ENCODE assay signal across 10 cellular contexts in the genomic region with DNA sequence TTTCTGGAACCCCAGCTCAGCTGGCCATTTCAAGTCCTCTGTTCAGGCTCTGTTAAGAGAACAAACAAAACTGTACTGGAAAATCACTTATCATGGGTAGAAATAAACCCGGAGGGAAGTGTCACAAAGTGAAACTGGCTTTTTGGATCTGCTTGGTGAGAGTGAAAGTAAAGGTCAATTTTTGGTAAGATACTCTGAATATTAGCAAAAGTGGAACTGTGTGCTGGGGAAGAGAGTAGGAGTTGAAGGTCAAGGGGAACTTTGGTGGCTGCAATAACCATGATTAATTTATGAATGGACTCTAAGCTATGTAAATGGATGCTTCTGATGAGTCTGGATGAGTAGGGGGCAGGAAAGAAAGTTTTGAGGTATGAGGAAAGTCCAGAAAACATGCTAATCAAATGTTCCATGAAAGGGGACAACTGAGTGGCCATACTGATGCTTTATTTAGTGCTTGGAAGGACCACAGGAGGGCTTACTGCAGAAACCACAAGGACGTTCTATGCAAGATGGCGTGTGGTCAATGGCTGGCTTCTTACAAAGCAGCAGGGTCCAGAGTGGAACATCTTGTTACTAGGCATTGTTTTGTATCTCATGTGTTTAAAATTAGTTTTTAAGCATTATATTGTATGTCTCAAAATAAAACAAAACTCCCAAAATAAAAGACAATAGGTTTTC. TPM values are rescaled to one million over a fixed set of nuclear protein-coding genes. Genes with fewer than 3 reads are reported as not detected.
DNase-seq lines count a peak whose midpoint lies in the region; ATAC-seq and TF ChIP-seq lines count a peak whose summit lies in the region.
"Had no signal": no experiment of that assay in that cellular context is flagged by ENCODE, and none has a peak within 500 bp of the region (broad histone marks: within the 10 kb centered on the region; RNA-seq: fewer than 3 reads in every experiment).

No MANE protein-coding gene starts in this region.

- WGBS in lower leg skin, 2 donors, result 75 to 76% methylated on average over 3 of the region's 3 CpGs

- no peak for TF ChIP-seq POLR2A in lower leg skin (IDR thresholded peaks at IDR 0.05)

- no peak overlapping the region for H3K27ac ChIP-seq in SJCRH30

- ATAC-seq in GM21529 (IDR thresholded peaks at IDR 0.05; ENCODE audit: unreplicated experiment), result peak; percentile 79
- ATAC-seq in HG03432 (IDR thresholded peaks at IDR 0.05; ENCODE audit: unreplicated experiment), result peak; percentile 79
- ATAC-seq in naive thymus-derived CD8-positive, alpha-beta T cell, result no peak

- no peak overlapping the region for H3K4me3 Mint-ChIP-seq in activated CD4-positive, alpha-beta memory T cell treated with anti-CD3 and anti-CD28 coated beads for 36 hours
- H3K4me3 Mint-ChIP-seq in activated CD4-positive, alpha-beta memory T cell treated with anti-CD3 and anti-CD28 coated beads, Interleukin-2, amount 10 ng/mL, durations not matched to agents 7 days and 5 days, result no peak overlapping the region
- peak overlapping the region in 7 of 10 donors; percentile 1 to 78 (median 5) for H3K4me3 Mint-ChIP-seq in naive thymus-derived CD8-positive, alpha-beta T cell

- no peaks in the 10 kb centered on the region for H3K36me3 ChIP-seq in SJCRH30

- no peaks in the 10 kb centered on the region for H3K27me3 ChIP-seq in SJCRH30

- intact Hi-C loops in activated CD4-positive, alpha-beta memory T cell treated with anti-CD3 and anti-CD28 coated beads for 36 hours (cut with micrococcal nuclease), result loop anchor here (1.0 kb wide), 3 partner anchors 19 to 55 kb away; no protein-coding TSS in a partner anchor
- intact Hi-C loops in lower leg skin (cut with DNase I; ENCODE audit: low total_unique reads), result no loop called here

- DNase-seq in activated CD4-positive, alpha-beta memory T cell treated with anti-CD3 and anti-CD28 coated beads for 36 hours, result no peak
- no peak for DNase-seq in activated CD4-positive, alpha-beta memory T cell treated with anti-CD3 and anti-CD28 coated beads, Interleukin-2, amount 10 ng/mL, durations not matched to agents 7 days and 5 days
- DNase-seq in naive thymus-derived CD8-positive, alpha-beta T cell, result no peak
- no peak for DNase-seq in SJCRH30
- DNase-seq in lower leg skin (ENCODE audit: low spot score in 2 of 2), result no peak
- DNase-seq in NCI-H510A (lab: John Stamatoyannopoulos, UW), result no peak
- DNase-seq: HCEC 1CT, NCI-H2081 treated with DMSO at 0.1 percent for 48 hours had no signal

- peak overlapping the region; percentile 60 for H3K27ac Mint-ChIP-seq in activated CD4-positive, alpha-beta memory T cell treated with anti-CD3 and anti-CD28 coated beads for 36 hours
- no peak overlapping the region for H3K27ac Mint-ChIP-seq in activated CD4-positive, alpha-beta memory T cell treated with anti-CD3 and anti-CD28 coated beads, Interleukin-2, amount 10 ng/mL, durations not matched to agents 7 days and 5 days
- peak overlapping the region in 3 of 10 donors; percentile 9 to 91 (median 59) for H3K27ac Mint-ChIP-seq in naive thymus-derived CD8-positive, alpha-beta T cell

- no peaks in the 10 kb centered on the region for H3K27me3 Mint-ChIP-seq in activated CD4-positive, alpha-beta memory T cell treated with anti-CD3 and anti-CD28 coated beads for 36 hours
- peaks cover 2% of the 10 kb centered on the region for H3K27me3 Mint-ChIP-seq in activated CD4-positive, alpha-beta memory T cell treated with anti-CD3 and anti-CD28 coated beads, Interleukin-2, amount 10 ng/mL, durations not matched to agents 7 days and 5 days
- peaks cover 0 to 2% (median 0%) of the 10 kb centered on the region in 5 donors for H3K27me3 Mint-ChIP-seq in naive thymus-derived CD8-positive, alpha-beta T cell

- peaks cover 4% of the 10 kb centered on the region for H3K36me3 Mint-ChIP-seq in activated CD4-positive, alpha-beta memory T cell treated with anti-CD3 and anti-CD28 coated beads for 36 hours
- no peaks in the 10 kb centered on the region for H3K36me3 Mint-ChIP-seq in activated CD4-positive, alpha-beta memory T cell treated with anti-CD3 and anti-CD28 coated beads, Interleukin-2, amount 10 ng/mL, durations not matched to agents 7 days and 5 days (ENCODE audit: low read depth)
- H3K36me3 Mint-ChIP-seq in naive thymus-derived CD8-positive, alpha-beta T cell, result peaks cover 0 to 5% (median 0%) of the 10 kb centered on the region in 3 donors

- CTCF ChIA-PET in activated CD4-positive, alpha-beta memory T cell treated with anti-CD3 and anti-CD28 coated beads for 36 hours (lab: Charles Lee), result interaction anchor here (0.7 to 5.0 kb wide), 8 partner anchors 8 to 107 kb away, joined by 3 to 38 read pairs (median 7); no protein-coding TSS in a partner anchor
- CTCF ChIA-PET in activated CD4-positive, alpha-beta memory T cell treated with anti-CD3 and anti-CD28 coated beads, Interleukin-2, amount 10 ng/mL, durations not matched to agents 7 days and 5 days (lab: Charles Lee), result interaction anchor here (1.2 to 5.0 kb wide), 5 partner anchors 9 to 107 kb away, joined by 3 to 23 read pairs (median 7); no protein-coding TSS in a partner anchor

- no peak for TF ChIP-seq CTCF in lower leg skin (IDR thresholded peaks at IDR 0.05)

- peaks cover 37% of the 10 kb centered on the region for H3K4me1 Mint-ChIP-seq in activated CD4-positive, alpha-beta memory T cell treated with anti-CD3 and anti-CD28 coated beads for 36 hours (ENCODE audit: low read depth)
- H3K4me1 Mint-ChIP-seq in activated CD4-positive, alpha-beta memory T cell treated with anti-CD3 and anti-CD28 coated beads, Interleukin-2, amount 10 ng/mL, durations not matched to agents 7 days and 5 days, result peaks cover 24% of the 10 kb centered on the region
- peaks cover 6 to 25% (median 21%) of the 10 kb centered on the region in 4 donors for H3K4me1 Mint-ChIP-seq in naive thymus-derived CD8-positive, alpha-beta T cell

- POLR2A ChIA-PET in activated CD4-positive, alpha-beta memory T cell treated with anti-CD3 and anti-CD28 coated beads for 36 hours (lab: Charles Lee), result interaction anchor here (0.7 to 1.8 kb wide), 7 partner anchors 9 to 71 kb away, joined by 3 to 7 read pairs (median 4); no protein-coding TSS in a partner anchor
- POLR2A ChIA-PET in activated CD4-positive, alpha-beta memory T cell treated with anti-CD3 and anti-CD28 coated beads, Interleukin-2, amount 10 ng/mL, durations not matched to agents 7 days and 5 days (lab: Charles Lee), result interaction anchor here (1.0 to 3.0 kb wide), 4 partner anchors 11 to 72 kb away, joined by 3 to 17 read pairs (median 6); no protein-coding TSS in a partner anchor
- POLR2A ChIA-PET in naive thymus-derived CD8-positive, alpha-beta T cell (lab: Charles Lee), result no interaction called here

- H3K4me3 ChIP-seq in SJCRH30 (no peak overlapping the region), lower leg skin (ENCODE audit: low read depth, poor library complexity, severe bottlenecking) (no peak overlapping the region)

- no peaks in the 10 kb centered on the region for H3K9me3 ChIP-seq in SJCRH30 (replicated peaks)

- H3K4me1 ChIP-seq in SJCRH30, result no peaks in the 10 kb centered on the region

- no peaks in the 10 kb centered on the region for H3K9me3 Mint-ChIP-seq in activated CD4-positive, alpha-beta memory T cell treated with anti-CD3 and anti-CD28 coated beads for 36 hours
- H3K9me3 Mint-ChIP-seq in activated CD4-positive, alpha-beta memory T cell treated with anti-CD3 and anti-CD28 coated beads, Interleukin-2, amount 10 ng/mL, durations not matched to agents 7 days and 5 days, result no peaks in the 10 kb centered on the region
- H3K9me3 Mint-ChIP-seq in naive thymus-derived CD8-positive, alpha-beta T cell, result no peaks in the 10 kb centered on the region

RNA-seq across cellular contexts. Expression of a gene that starts 36.8 kb away (rescaled TPM):
- 10 to 100 TPM; 12.0 to 12.3 TPM for total RNA-seq in activated CD4-positive, alpha-beta memory T cell treated with anti-CD3 and anti-CD28 coated beads for 36 hours
- total RNA-seq in activated CD4-positive, alpha-beta memory T cell treated with anti-CD3 and anti-CD28 coated beads, Interleukin-2, amount 10 ng/mL, durations not matched to agents 7 days and 5 days, result 1 to 10 TPM; 1.2 to 1.6 TPM
- under 1 TPM; 0.29 to 0.49 TPM for total RNA-seq in naive thymus-derived CD8-positive, alpha-beta T cell
- 1 to 10 TPM in 2 of 3 donors, under 1 TPM in 1; 0.88 to 8.0 (median 1.1) TPM for polyA plus RNA-seq in naive thymus-derived CD8-positive, alpha-beta T cell
- total RNA-seq in SJCRH30 (2014; rRNA removed; shearing (Covaris generic)), result 0.16 TPM in 1 of 2 replicates, not detected in the other
- not detected for total RNA-seq in lower leg skin

Comparison
In these comparisons a context has a peak if more than half of its experiments do, and no peak if none do; other contexts are left out.
1. RNA of a gene that starts 36.8 kb away (total RNA-seq): 12.0 to 12.3 TPM in activated CD4-positive, alpha-beta memory T cell treated with anti-CD3 and anti-CD28 coated beads for 36 hours; 1.2 to 1.6 TPM in activated CD4-positive, alpha-beta memory T cell treated with anti-CD3 and anti-CD28 coated beads, Interleukin-2, amount 10 ng/mL, durations not matched to agents 7 days and 5 days, 0.29 to 0.49 TPM in naive thymus-derived CD8-positive, alpha-beta T cell, 0.16 TPM in SJCRH30 and not detected in lower leg skin; every median in the first group is over 4 times any median in the second.
2. H3K4me3 Mint-ChIP-seq: peak in naive thymus-derived CD8-positive, alpha-beta T cell (7 of 10); none in activated CD4-positive, alpha-beta memory T cell treated with anti-CD3 and anti-CD28 coated beads for 36 hours (single experiment) and activated CD4-positive, alpha-beta memory T cell treated with anti-CD3 and anti-CD28 coated beads, Interleukin-2, amount 10 ng/mL, durations not matched to agents 7 days and 5 days (single experiment).
3. ATAC-seq: peak in GM21529 (single experiment) and HG03432 (single experiment); none in naive thymus-derived CD8-positive, alpha-beta T cell (0 of 2).